In genomic region chr10:65570143-65571010, GRCh38 we compare ENCODE assay signal across 7 cellular contexts.
DNase-seq lines count a peak whose midpoint lies in the region; TF ChIP-seq lines count a peak whose summit lies in the region.

No MANE protein-coding gene starts in this region.

- no peaks in the 10 kb centered on the region for H3K36me3 Mint-ChIP-seq in brain

- H3K9me3 ChIP-seq in HAP-1 (no peaks in the 10 kb centered on the region), testis (no peaks in the 10 kb centered on the region)

- H3K4me1 Mint-ChIP-seq in brain = peaks cover 21% of the 10 kb centered on the region

- peak overlapping the region; percentile 76 to 87 (median 82) for H3K4me3 Mint-ChIP-seq in brain

- in situ Hi-C loops in HAP-1 (cut with MboI; ENCODE audit: low sequenced_read_pairs) = no loop called here
- in situ Hi-C loops in GM13977 (cut with MboI; ENCODE audit: low pct_unique_long_range_greater_than_20kb, low sequenced_read_pairs, unreplicated experiment) = no loop called here

- intact Hi-C loops in testis (cut with DNase I; ENCODE audit: low total_unique reads) = no loop called here

- H3K36me3 ChIP-seq in HAP-1 (replicated peaks) = peaks cover 10% of the 10 kb centered on the region
- no peaks in the 10 kb centered on the region for H3K36me3 ChIP-seq in testis (ENCODE audit: low read depth, missing control alignments)

- TF ChIP-seq CTCF in brain (conservative IDR thresholded peaks at IDR 0.05) (no peak), testis (IDR thresholded peaks at IDR 0.05) (no peak), GM13977 (IDR thresholded peaks at IDR 0.05; ENCODE audit: extremely low read depth, insufficient read depth, missing control alignments) (no peak)

- no peak overlapping the region for H3K27ac ChIP-seq in testis

- TF ChIP-seq POLR2A in testis (IDR thresholded peaks at IDR 0.05) = no peak

- H3K27me3 ChIP-seq in HAP-1 (ENCODE audit: low read depth) (no peaks in the 10 kb centered on the region), testis (no peaks in the 10 kb centered on the region)

- H3K27ac Mint-ChIP-seq in brain = peak overlapping the region in 4 of 5 experiments; percentile 47 to 92 (median 62)

- peak; percentile 84 to 89 for DNase-seq in HAP-1 (ENCODE audit: low spot score in 2 of 2)
- peak; percentile 52 for DNase-seq in NCI-H2227 (lab: John Stamatoyannopoulos, UW; ENCODE audit: unreplicated experiment)
- peak; percentile 89 for DNase-seq in islet precursor cell
- DNase-seq in testis = peak; percentile 76
- DNase-seq in DMS79 (lab: John Stamatoyannopoulos, UW) = no peak
- DNase-seq in GM13977 (ENCODE audit: low spot score) = no peak

- 6 to 16% methylated on average over 20 of the region's 20 CpGs for WGBS in testis, 2 donors

- H3K4me3 ChIP-seq in HAP-1 (peak overlapping the region; percentile 51), testis (peak overlapping the region; percentile 50 to 51)

- peaks cover 0 to 4% (median 0%) of the 10 kb centered on the region in 5 experiments for H3K9me3 Mint-ChIP-seq in brain

- no peaks in the 10 kb centered on the region for H3K27me3 Mint-ChIP-seq in brain

- H3K4me1 ChIP-seq in HAP-1 = peaks cover 10% of the 10 kb centered on the region; the same call in 1 of the 2 replicates
- H3K4me1 ChIP-seq in testis = no peaks in the 10 kb centered on the region

Comparison
In these comparisons a context has a peak if more than half of its experiments do, and no peak if none do; other contexts are left out.
1. DNase-seq: peak in HAP-1 (2 of 2), NCI-H2227 (single experiment), islet precursor cell (single experiment) and testis (single experiment); none in DMS79 (single experiment) and GM13977 (single experiment).